17 cellular contexts compared by ENCODE assay signal in genomic region chr1:197862671-197863070, GRCh38. TPM values are rescaled to one million over a fixed set of nuclear protein-coding genes. Genes with fewer than 3 reads are reported as not detected.
"Had no signal": no experiment of that assay in that cellular context is flagged by ENCODE, and none has a peak within 500 bp of the region (broad histone marks: within the 10 kb centered on the region; RNA-seq: fewer than 3 reads in every experiment).

No MANE protein-coding gene starts in this region.

- H3K27ac ChIP-seq: heart right ventricle, parathyroid adenoma, testis, VCaP had no signal

- H3K36me3 ChIP-seq: heart right ventricle had no signal

- ATAC-seq: activated CD4-positive, alpha-beta T cell treated with anti-CD3 and anti-CD28 coated beads for 36 hours; activated CD8-positive, alpha-beta T cell treated with anti-CD3 and anti-CD28 coated beads for 36 hours; heart right ventricle; stimulated activated naive CD8-positive, alpha-beta T cell treated with anti-CD3 and anti-CD28 coated beads, Interleukin-15, amount 100 ng/mL, for 72 hours had no signal

- DNase-seq: activated CD4-positive, alpha-beta T cell treated with anti-CD3 and anti-CD28 coated beads for 36 hours; activated CD8-positive, alpha-beta memory T cell treated with anti-CD3 and anti-CD28 coated beads, Interleukin-2, amount 50 U/mL, for 4 hours; activated CD8-positive, alpha-beta T cell treated with anti-CD3 and anti-CD28 coated beads for 36 hours; aorta; foreskin melanocyte; heart right ventricle; kidney; retina; stimulated activated CD4-positive, alpha-beta T cell treated with anti-CD3 and anti-CD28 coated beads, Interleukin-4, amount 100 ng/mL, for 4 hours; stimulated activated naive CD8-positive, alpha-beta T cell treated with anti-CD3 and anti-CD28 coated beads, Interleukin-15, amount 100 ng/mL, for 72 hours; T-helper 9 cell; testis had no signal

- H3K4me3 ChIP-seq: heart right ventricle, testis had no signal

- H3K9me3 ChIP-seq: testis had no signal

- H3K27me3 ChIP-seq: testis had no signal

- H3K4me1 ChIP-seq: heart right ventricle, parathyroid adenoma, testis had no signal

RNA-seq across cellular contexts. Expression of gene C1orf53, which starts 39.8 kb away (rescaled TPM):
- total RNA-seq: skeletal muscle tissue had no signal

RNA-seq across cellular contexts. Expression of gene LHX9, which starts 54.5 kb away (rescaled TPM):
- total RNA-seq: activated CD4-positive, alpha-beta T cell treated with anti-CD3 and anti-CD28 coated beads for 36 hours; activated CD8-positive, alpha-beta T cell treated with anti-CD3 and anti-CD28 coated beads for 36 hours; lower leg skin; ureter had no signal
